In genomic region chr13:50898338-50898737, GRCh38 we compare ENCODE assay signal across 13 cellular contexts. TPM values are rescaled to one million over a fixed set of nuclear protein-coding genes. Genes with fewer than 3 reads are reported as not detected.
"Had no signal": no experiment of that assay in that cellular context is flagged by ENCODE, and none has a peak within 500 bp of the region (broad histone marks: within the 10 kb centered on the region; RNA-seq: fewer than 3 reads in every experiment).

No MANE protein-coding gene starts in this region.

- H3K4me1 ChIP-seq: parathyroid adenoma had no signal

- H3K27ac ChIP-seq: foreskin keratinocyte, left ventricle myocardium inferior, neutrophil, parathyroid adenoma, VCaP had no signal

- H3K27me3 ChIP-seq: neutrophil had no signal

- H3K9me3 ChIP-seq: left ventricle myocardium inferior, mucosa of descending colon, neutrophil had no signal

- H3K79me2 ChIP-seq: parathyroid adenoma had no signal

- H2AFZ ChIP-seq: parathyroid adenoma had no signal

- H3K36me3 ChIP-seq: left ventricle myocardium inferior, neutrophil had no signal

- H3K9ac ChIP-seq: parathyroid adenoma had no signal

- H3K4me3 ChIP-seq: left ventricle myocardium inferior, mucosa of descending colon had no signal

- DNase-seq: activated CD4-positive, alpha-beta memory T cell treated with anti-CD3 and anti-CD28 coated beads for 36 hours; activated CD4-positive, alpha-beta T cell treated with anti-CD3 and anti-CD28 coated beads for 36 hours; activated naive CD4-positive, alpha-beta T cell treated with anti-CD3 and anti-CD28 coated beads, Interleukin-2, amount 10 ng/mL, durations not matched to agents 7 days and 5 days; activated T-cell treated with anti-CD3 and anti-CD28 coated beads, Interleukin-2, amount 50 U/mL, for 24 hours; effector memory CD4-positive, alpha-beta T cell; foreskin keratinocyte; left ventricle myocardium inferior; mucosa of descending colon; natural killer cell had no signal

- ATAC-seq: activated CD4-positive, alpha-beta T cell treated with anti-CD3 and anti-CD28 coated beads for 36 hours; foreskin keratinocyte; mucosa of descending colon; natural killer cell; stimulated activated effector memory CD8-positive, alpha-beta T cell treated with anti-CD3 and anti-CD28 coated beads, Interleukin-12 subunit alpha, Interleukin-12 subunit beta, amount 100 ng/mL, for 72 hours had no signal

RNA-seq across cellular contexts. Expression of gene DLEU7, which starts 54.8 kb away (rescaled TPM):
- polyA plus RNA-seq: foreskin keratinocyte had no signal
